In genomic region chr11:86671386-86672006, GRCh38 we compare ENCODE assay signal across 8 cellular contexts. TPM values are rescaled to one million over a fixed set of nuclear protein-coding genes. Genes with fewer than 3 reads are reported as not detected.
DNase-seq lines count a peak whose midpoint lies in the region; ATAC-seq and TF ChIP-seq lines count a peak whose summit lies in the region.

No MANE protein-coding gene starts in this region.

- no peaks in the 10 kb centered on the region for H3K36me3 Mint-ChIP-seq in activated CD8-positive, alpha-beta T cell treated with anti-CD3 and anti-CD28 coated beads for 36 hours (ENCODE audit: low read depth)
- no peaks in the 10 kb centered on the region for H3K36me3 Mint-ChIP-seq in nephron (ENCODE audit: low read depth)

- H3K9me3 Mint-ChIP-seq in activated CD8-positive, alpha-beta T cell treated with anti-CD3 and anti-CD28 coated beads for 36 hours, result no peaks in the 10 kb centered on the region
- no peaks in the 10 kb centered on the region for H3K9me3 Mint-ChIP-seq in nephron

- H3K4me3 Mint-ChIP-seq in activated CD8-positive, alpha-beta T cell treated with anti-CD3 and anti-CD28 coated beads for 36 hours, result peak overlapping the region; percentile 71
- H3K4me3 Mint-ChIP-seq in nephron, result peak overlapping the region; percentile 80 to 84 (median 83)

- no peak for TF ChIP-seq CTCF in activated CD8-positive, alpha-beta T cell treated with anti-CD3 and anti-CD28 coated beads for 36 hours (IDR thresholded peaks at IDR 0.05)
- TF ChIP-seq CTCF in foreskin fibroblast (IDR thresholded peaks at IDR 0.05; ENCODE audit: low read depth, low read length) (no peak), nephron (IDR thresholded peaks at IDR 0.05; ENCODE audit: unreplicated experiment in 3 of 3) (no peak), GM10248 (IDR thresholded peaks at IDR 0.05; ENCODE audit: control extremely low read depth, extremely low read depth, low read depth, missing control alignments) (no peak)

- peaks cover 6% of the 10 kb centered on the region for H3K4me1 Mint-ChIP-seq in activated CD8-positive, alpha-beta T cell treated with anti-CD3 and anti-CD28 coated beads for 36 hours (ENCODE audit: low read depth)
- H3K4me1 Mint-ChIP-seq in nephron, result peaks cover 17% of the 10 kb centered on the region

- H3K27ac Mint-ChIP-seq in activated CD8-positive, alpha-beta T cell treated with anti-CD3 and anti-CD28 coated beads for 36 hours, result peak overlapping the region; percentile 23
- peak overlapping the region in 2 of 3 experiments; percentile 28 to 55 for H3K27ac Mint-ChIP-seq in nephron

- H3K27me3 Mint-ChIP-seq in activated CD8-positive, alpha-beta T cell treated with anti-CD3 and anti-CD28 coated beads for 36 hours, result peaks cover 37% of the 10 kb centered on the region
- peaks cover 29% of the 10 kb centered on the region for H3K27me3 Mint-ChIP-seq in nephron (ENCODE audit: low read depth)

- H3K4me3 ChIP-seq in foreskin fibroblast (ENCODE audit: low read depth in 1 of 2, low read length in 2 of 2), result peak overlapping the region; percentile 75 to 76

- DNase-seq in NCI-H146 (lab: John Stamatoyannopoulos, UW) (peak; percentile 48), NCI-H146 treated with DMSO at 0.1 percent for 48 hours (lab: John Stamatoyannopoulos, UW; ENCODE audit: unreplicated experiment) (no peak), HT-29 (ENCODE audit: low spot score) (peak; percentile 67), foreskin fibroblast (peak in 1 of 2 donors; percentile 78), GM10248 (ENCODE audit: extremely low spot score) (no peak)
- no peak for DNase-seq in activated CD8-positive, alpha-beta T cell treated with anti-CD3 and anti-CD28 coated beads for 36 hours

- CTCF ChIA-PET in activated CD8-positive, alpha-beta T cell treated with anti-CD3 and anti-CD28 coated beads for 36 hours (lab: Charles Lee), result no interaction called here
- CTCF ChIA-PET in GM10248 (lab: Yijun Ruan, JAX), result no interaction called here

- peak; percentile 47 for ATAC-seq in activated CD8-positive, alpha-beta T cell treated with anti-CD3 and anti-CD28 coated beads for 36 hours
- no peak for ATAC-seq in HG02970 (IDR thresholded peaks at IDR 0.05; ENCODE audit: low FRiP score, unreplicated experiment)

- POLR2A ChIA-PET in activated CD8-positive, alpha-beta T cell treated with anti-CD3 and anti-CD28 coated beads for 36 hours (lab: Charles Lee), result interaction anchor here (0.9 to 1.0 kb wide), 2 partner anchors 10 to 13 kb away, joined by 3 read pairs; no protein-coding TSS in a partner anchor
- POLR2A ChIA-PET in GM10248 (lab: Yijun Ruan, JAX), result no interaction called here

- intact Hi-C loops in activated CD8-positive, alpha-beta T cell treated with anti-CD3 and anti-CD28 coated beads for 36 hours (cut with micrococcal nuclease), result loop anchor here (5.0 to 10.0 kb wide), 2 partner anchors 146 to 217 kb away; no protein-coding TSS in a partner anchor

RNA-seq across cellular contexts. Expression of gene ME3, which starts 0.9 kb away (rescaled TPM):
- 66.9 and 70.1 TPM in 2 replicates for total RNA-seq in HT-29 (2014; rRNA removed; shearing (Covaris generic))
- 1 to 10 TPM; 5.0 to 6.2 TPM for total RNA-seq in activated CD8-positive, alpha-beta T cell treated with anti-CD3 and anti-CD28 coated beads for 36 hours

Comparison
In these comparisons a context has a peak if more than half of its experiments do, and no peak if none do; other contexts are left out.
1. DNase-seq: peak in NCI-H146 (single experiment) and HT-29 (single experiment); none in NCI-H146 treated with DMSO at 0.1 percent for 48 hours (single experiment), activated CD8-positive, alpha-beta T cell treated with anti-CD3 and anti-CD28 coated beads for 36 hours (single experiment) and GM10248 (single experiment).